Comparison of ENCODE assay signal across 1 cellular context in the genomic region with DNA sequence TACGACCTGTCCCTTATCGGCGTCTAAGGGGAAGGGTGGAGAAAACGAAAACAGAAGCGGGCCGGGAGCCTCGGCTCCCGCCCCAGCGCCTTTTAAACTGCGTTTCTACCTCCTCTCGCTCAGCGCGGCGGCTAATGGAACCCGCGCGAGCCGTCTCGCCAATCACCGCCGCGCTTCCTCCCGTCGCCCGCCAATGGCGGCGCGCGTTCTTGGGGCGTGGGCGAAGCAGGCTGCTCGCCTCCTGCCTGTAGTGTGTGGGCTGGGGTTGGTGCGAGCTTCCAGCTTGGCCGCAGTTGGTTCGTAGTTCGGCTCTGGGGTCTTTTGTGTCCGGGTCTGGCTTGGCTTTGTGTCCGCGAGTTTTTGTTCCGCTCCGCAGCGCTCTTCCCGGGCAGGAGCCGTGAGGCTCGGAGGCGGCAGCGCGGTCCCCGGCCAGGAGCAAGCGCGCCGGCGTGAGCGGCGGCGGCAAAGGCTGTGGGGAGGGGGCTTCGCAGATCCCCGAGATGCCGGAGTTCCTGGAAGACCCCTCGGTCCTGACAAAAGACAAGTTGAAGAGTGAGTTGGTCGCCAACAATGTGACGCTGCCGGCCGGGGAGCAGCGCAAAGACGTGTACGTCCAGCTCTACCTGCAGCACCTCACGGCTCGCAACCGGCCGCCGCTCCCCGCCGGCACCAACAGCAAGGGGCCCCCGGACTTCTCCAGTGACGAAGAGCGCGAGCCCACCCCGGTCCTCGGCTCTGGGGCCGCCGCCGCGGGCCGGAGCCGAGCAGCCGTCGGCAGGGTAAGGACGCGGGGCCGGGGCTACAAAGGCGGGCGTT.
TF ChIP-seq lines count a peak whose summit lies in the region.

A gene with protein sequence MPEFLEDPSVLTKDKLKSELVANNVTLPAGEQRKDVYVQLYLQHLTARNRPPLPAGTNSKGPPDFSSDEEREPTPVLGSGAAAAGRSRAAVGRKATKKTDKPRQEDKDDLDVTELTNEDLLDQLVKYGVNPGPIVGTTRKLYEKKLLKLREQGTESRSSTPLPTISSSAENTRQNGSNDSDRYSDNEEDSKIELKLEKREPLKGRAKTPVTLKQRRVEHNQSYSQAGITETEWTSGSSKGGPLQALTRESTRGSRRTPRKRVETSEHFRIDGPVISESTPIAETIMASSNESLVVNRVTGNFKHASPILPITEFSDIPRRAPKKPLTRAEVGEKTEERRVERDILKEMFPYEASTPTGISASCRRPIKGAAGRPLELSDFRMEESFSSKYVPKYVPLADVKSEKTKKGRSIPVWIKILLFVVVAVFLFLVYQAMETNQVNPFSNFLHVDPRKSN (plus strand): TSS at position 223 of the 816 bp plus-strand sequence. CDS start 278 bp downstream, at position 501.

TF ChIP-seq in K562, 482 proteins besides CTCF, POLR2A, EP300 and RAD21 (continued from another document and continues in another):
- TF ChIP-seq, protein P1, sequence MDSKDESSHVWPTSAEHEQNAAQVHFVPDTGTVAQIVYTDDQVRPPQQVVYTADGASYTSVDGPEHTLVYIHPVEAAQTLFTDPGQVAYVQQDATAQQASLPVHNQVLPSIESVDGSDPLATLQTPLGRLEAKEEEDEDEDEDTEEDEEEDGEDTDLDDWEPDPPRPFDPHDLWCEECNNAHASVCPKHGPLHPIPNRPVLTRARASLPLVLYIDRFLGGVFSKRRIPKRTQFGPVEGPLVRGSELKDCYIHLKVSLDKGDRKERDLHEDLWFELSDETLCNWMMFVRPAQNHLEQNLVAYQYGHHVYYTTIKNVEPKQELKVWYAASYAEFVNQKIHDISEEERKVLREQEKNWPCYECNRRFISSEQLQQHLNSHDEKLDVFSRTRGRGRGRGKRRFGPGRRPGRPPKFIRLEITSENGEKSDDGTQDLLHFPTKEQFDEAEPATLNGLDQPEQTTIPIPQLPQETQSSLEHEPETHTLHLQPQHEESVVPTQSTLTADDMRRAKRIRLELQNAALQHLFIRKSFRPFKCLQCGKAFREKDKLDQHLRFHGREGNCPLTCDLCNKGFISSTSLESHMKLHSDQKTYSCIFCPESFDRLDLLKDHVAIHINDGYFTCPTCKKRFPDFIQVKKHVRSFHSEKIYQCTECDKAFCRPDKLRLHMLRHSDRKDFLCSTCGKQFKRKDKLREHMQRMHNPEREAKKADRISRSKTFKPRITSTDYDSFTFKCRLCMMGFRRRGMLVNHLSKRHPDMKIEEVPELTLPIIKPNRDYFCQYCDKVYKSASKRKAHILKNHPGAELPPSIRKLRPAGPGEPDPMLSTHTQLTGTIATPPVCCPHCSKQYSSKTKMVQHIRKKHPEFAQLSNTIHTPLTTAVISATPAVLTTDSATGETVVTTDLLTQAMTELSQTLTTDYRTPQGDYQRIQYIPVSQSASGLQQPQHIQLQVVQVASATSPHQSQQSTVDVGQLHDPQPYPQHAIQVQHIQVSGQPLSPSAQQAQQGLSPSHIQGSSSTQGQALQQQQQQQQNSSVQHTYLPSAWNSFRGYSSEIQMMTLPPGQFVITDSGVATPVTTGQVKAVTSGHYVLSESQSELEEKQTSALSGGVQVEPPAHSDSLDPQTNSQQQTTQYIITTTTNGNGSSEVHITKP (IDR thresholded peaks at IDR 0.05; ENCODE audit: partially characterized antibody), result peak; percentile 58
- TF ChIP-seq NCOA1 (IDR thresholded peaks at IDR 0.05; ENCODE audit: low read depth), result no peak
- no peak for TF ChIP-seq CREBBP (IDR thresholded peaks at IDR 0.05; ENCODE audit: low read depth, low read length)
- no peak for TF ChIP-seq FOXA3 (CRISPR knock-in tag; conservative IDR thresholded peaks at IDR 0.05 in 1 of 2, IDR thresholded peaks at IDR 0.05 in 1 of 2)
- TF ChIP-seq, protein P2, sequence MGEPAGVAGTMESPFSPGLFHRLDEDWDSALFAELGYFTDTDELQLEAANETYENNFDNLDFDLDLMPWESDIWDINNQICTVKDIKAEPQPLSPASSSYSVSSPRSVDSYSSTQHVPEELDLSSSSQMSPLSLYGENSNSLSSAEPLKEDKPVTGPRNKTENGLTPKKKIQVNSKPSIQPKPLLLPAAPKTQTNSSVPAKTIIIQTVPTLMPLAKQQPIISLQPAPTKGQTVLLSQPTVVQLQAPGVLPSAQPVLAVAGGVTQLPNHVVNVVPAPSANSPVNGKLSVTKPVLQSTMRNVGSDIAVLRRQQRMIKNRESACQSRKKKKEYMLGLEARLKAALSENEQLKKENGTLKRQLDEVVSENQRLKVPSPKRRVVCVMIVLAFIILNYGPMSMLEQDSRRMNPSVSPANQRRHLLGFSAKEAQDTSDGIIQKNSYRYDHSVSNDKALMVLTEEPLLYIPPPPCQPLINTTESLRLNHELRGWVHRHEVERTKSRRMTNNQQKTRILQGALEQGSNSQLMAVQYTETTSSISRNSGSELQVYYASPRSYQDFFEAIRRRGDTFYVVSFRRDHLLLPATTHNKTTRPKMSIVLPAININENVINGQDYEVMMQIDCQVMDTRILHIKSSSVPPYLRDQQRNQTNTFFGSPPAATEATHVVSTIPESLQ (CRISPR knock-in tag; IDR thresholded peaks at IDR 0.05), result peak; percentile 69; the same call in 1 of the 2 replicates
- TF ChIP-seq, protein P3, sequence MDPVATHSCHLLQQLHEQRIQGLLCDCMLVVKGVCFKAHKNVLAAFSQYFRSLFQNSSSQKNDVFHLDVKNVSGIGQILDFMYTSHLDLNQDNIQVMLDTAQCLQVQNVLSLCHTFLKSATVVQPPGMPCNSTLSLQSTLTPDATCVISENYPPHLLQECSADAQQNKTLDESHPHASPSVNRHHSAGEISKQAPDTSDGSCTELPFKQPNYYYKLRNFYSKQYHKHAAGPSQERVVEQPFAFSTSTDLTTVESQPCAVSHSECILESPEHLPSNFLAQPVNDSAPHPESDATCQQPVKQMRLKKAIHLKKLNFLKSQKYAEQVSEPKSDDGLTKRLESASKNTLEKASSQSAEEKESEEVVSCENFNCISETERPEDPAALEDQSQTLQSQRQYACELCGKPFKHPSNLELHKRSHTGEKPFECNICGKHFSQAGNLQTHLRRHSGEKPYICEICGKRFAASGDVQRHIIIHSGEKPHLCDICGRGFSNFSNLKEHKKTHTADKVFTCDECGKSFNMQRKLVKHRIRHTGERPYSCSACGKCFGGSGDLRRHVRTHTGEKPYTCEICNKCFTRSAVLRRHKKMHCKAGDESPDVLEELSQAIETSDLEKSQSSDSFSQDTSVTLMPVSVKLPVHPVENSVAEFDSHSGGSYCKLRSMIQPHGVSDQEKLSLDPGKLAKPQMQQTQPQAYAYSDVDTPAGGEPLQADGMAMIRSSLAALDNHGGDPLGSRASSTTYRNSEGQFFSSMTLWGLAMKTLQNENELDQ (CRISPR knock-in tag; IDR thresholded peaks at IDR 0.05; ENCODE audit: borderline replicate concordance), result 0 out of 2 replicates have a peak, but pooled peaks have one; percentile 59
- peak; percentile 73 for TF ChIP-seq TAF7 (tag; IDR thresholded peaks at IDR 0.05)
- no peak for TF ChIP-seq MEF2A (IDR thresholded peaks at IDR 0.05; ENCODE audit: control insufficient read depth, low read depth, low read length)
- TF ChIP-seq FOXK1 (CRISPR knock-in tag; IDR thresholded peaks at IDR 0.05; ENCODE audit: borderline replicate concordance), result peak; percentile 66; the same call in 1 of the 2 replicates
- TF ChIP-seq, protein P4, sequence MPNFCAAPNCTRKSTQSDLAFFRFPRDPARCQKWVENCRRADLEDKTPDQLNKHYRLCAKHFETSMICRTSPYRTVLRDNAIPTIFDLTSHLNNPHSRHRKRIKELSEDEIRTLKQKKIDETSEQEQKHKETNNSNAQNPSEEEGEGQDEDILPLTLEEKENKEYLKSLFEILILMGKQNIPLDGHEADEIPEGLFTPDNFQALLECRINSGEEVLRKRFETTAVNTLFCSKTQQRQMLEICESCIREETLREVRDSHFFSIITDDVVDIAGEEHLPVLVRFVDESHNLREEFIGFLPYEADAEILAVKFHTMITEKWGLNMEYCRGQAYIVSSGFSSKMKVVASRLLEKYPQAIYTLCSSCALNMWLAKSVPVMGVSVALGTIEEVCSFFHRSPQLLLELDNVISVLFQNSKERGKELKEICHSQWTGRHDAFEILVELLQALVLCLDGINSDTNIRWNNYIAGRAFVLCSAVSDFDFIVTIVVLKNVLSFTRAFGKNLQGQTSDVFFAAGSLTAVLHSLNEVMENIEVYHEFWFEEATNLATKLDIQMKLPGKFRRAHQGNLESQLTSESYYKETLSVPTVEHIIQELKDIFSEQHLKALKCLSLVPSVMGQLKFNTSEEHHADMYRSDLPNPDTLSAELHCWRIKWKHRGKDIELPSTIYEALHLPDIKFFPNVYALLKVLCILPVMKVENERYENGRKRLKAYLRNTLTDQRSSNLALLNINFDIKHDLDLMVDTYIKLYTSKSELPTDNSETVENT (CRISPR knock-in tag; IDR thresholded peaks at IDR 0.05), result peak; percentile 91
- peak; percentile 95 for TF ChIP-seq POLR2G (IDR thresholded peaks at IDR 0.05; ENCODE audit: low read depth, low read length)
- 0 out of 2 replicates have a peak, but pooled peaks have one; percentile 76 for TF ChIP-seq SREBF2 (CRISPR knock-in tag; IDR thresholded peaks at IDR 0.05)
- peak; percentile 6 for TF ChIP-seq BRD9 (IDR thresholded peaks at IDR 0.05; ENCODE audit: low read depth, partially characterized antibody)
- TF ChIP-seq SRSF1 (IDR thresholded peaks at IDR 0.05; ENCODE audit: low read depth, low read length), result 0 out of 2 replicates have a peak, but pooled peaks have one; percentile 46
- TF ChIP-seq CCNT2 (IDR thresholded peaks at IDR 0.05; ENCODE audit: borderline replicate concordance, extremely low read depth, insufficient read length, low read depth, low read length), result peak; percentile 87
- peak; percentile 93 for TF ChIP-seq FIP1L1 (IDR thresholded peaks at IDR 0.05; ENCODE audit: low read depth, low read length, poor library complexity, severe bottlenecking)
- TF ChIP-seq HNRNPK (IDR thresholded peaks at IDR 0.05; ENCODE audit: low read depth, low read length, poor library complexity, severe bottlenecking), result peak; percentile 33
- TF ChIP-seq, protein P5, sequence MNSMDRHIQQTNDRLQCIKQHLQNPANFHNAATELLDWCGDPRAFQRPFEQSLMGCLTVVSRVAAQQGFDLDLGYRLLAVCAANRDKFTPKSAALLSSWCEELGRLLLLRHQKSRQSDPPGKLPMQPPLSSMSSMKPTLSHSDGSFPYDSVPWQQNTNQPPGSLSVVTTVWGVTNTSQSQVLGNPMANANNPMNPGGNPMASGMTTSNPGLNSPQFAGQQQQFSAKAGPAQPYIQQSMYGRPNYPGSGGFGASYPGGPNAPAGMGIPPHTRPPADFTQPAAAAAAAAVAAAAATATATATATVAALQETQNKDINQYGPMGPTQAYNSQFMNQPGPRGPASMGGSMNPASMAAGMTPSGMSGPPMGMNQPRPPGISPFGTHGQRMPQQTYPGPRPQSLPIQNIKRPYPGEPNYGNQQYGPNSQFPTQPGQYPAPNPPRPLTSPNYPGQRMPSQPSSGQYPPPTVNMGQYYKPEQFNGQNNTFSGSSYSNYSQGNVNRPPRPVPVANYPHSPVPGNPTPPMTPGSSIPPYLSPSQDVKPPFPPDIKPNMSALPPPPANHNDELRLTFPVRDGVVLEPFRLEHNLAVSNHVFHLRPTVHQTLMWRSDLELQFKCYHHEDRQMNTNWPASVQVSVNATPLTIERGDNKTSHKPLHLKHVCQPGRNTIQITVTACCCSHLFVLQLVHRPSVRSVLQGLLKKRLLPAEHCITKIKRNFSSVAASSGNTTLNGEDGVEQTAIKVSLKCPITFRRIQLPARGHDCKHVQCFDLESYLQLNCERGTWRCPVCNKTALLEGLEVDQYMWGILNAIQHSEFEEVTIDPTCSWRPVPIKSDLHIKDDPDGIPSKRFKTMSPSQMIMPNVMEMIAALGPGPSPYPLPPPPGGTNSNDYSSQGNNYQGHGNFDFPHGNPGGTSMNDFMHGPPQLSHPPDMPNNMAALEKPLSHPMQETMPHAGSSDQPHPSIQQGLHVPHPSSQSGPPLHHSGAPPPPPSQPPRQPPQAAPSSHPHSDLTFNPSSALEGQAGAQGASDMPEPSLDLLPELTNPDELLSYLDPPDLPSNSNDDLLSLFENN (IDR thresholded peaks at IDR 0.05; ENCODE audit: low read depth in 2 of 2, low read length in 2 of 2), result peak in 1 of 2 experiments; percentile 42; a peak in 1 of 4 replicates
- TF ChIP-seq SIN3B (IDR thresholded peaks at IDR 0.05; ENCODE audit: low read depth), result peak; percentile 30; the same call in 1 of the 2 replicates
- no peak for TF ChIP-seq SRSF9 (IDR thresholded peaks at IDR 0.05; ENCODE audit: borderline replicate concordance, low read depth, low read length)
- no peak for TF ChIP-seq NFE2 (IDR thresholded peaks at IDR 0.05; ENCODE audit: low read depth)
- peak; percentile 85 for TF ChIP-seq KDM5B (IDR thresholded peaks at IDR 0.05; ENCODE audit: insufficient replicate concordance, low read depth, low read length)
- TF ChIP-seq SMC3 (conservative IDR thresholded peaks at IDR 0.05; ENCODE audit: insufficient read depth, low read depth, low read length), result 0 out of 2 replicates have a peak, but pooled peaks have one; percentile 1
- TF ChIP-seq MTA3 (IDR thresholded peaks at IDR 0.05; ENCODE audit: borderline replicate concordance), result peak; percentile 85; the same call in 1 of the 2 replicates
- TF ChIP-seq NFYB (IDR thresholded peaks at IDR 0.05; ENCODE audit: extremely low read depth, insufficient read length), result peak; percentile 84
- TF ChIP-seq, protein P6, sequence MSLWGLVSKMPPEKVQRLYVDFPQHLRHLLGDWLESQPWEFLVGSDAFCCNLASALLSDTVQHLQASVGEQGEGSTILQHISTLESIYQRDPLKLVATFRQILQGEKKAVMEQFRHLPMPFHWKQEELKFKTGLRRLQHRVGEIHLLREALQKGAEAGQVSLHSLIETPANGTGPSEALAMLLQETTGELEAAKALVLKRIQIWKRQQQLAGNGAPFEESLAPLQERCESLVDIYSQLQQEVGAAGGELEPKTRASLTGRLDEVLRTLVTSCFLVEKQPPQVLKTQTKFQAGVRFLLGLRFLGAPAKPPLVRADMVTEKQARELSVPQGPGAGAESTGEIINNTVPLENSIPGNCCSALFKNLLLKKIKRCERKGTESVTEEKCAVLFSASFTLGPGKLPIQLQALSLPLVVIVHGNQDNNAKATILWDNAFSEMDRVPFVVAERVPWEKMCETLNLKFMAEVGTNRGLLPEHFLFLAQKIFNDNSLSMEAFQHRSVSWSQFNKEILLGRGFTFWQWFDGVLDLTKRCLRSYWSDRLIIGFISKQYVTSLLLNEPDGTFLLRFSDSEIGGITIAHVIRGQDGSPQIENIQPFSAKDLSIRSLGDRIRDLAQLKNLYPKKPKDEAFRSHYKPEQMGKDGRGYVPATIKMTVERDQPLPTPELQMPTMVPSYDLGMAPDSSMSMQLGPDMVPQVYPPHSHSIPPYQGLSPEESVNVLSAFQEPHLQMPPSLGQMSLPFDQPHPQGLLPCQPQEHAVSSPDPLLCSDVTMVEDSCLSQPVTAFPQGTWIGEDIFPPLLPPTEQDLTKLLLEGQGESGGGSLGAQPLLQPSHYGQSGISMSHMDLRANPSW (CRISPR knock-in tag; IDR thresholded peaks at IDR 0.05), result 0 out of 2 replicates have a peak, but pooled peaks have one; percentile 53
- peak; percentile 78 for TF ChIP-seq MYBL2 (IDR thresholded peaks at IDR 0.05; ENCODE audit: low read depth)
- no peak for TF ChIP-seq MYBL2 (CRISPR knock-in tag; IDR thresholded peaks at IDR 0.05; ENCODE audit: borderline replicate concordance)
- peak; percentile 91 for TF ChIP-seq POLR2H (tag; IDR thresholded peaks at IDR 0.05; ENCODE audit: low read depth)
- TF ChIP-seq, protein P7, sequence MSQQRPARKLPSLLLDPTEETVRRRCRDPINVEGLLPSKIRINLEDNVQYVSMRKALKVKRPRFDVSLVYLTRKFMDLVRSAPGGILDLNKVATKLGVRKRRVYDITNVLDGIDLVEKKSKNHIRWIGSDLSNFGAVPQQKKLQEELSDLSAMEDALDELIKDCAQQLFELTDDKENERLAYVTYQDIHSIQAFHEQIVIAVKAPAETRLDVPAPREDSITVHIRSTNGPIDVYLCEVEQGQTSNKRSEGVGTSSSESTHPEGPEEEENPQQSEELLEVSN (IDR thresholded peaks at IDR 0.05; ENCODE audit: borderline replicate concordance in 1 of 2, extremely low read depth in 1 of 2, insufficient read depth in 1 of 2, insufficient read length in 1 of 2, low read depth in 1 of 2, low read length in 1 of 2, poor library complexity in 1 of 2, severe bottlenecking in 1 of 2), result peak; percentile 71 to 91
